Comparison of ENCODE assay signal across 19 cellular contexts in genomic region chr4:151266542-151266941, GRCh38. TPM values are rescaled to one million over a fixed set of nuclear protein-coding genes. Genes with fewer than 3 reads are reported as not detected.
"Had no signal": no experiment of that assay in that cellular context is flagged by ENCODE, and none has a peak within 500 bp of the region (broad histone marks: within the 10 kb centered on the region; RNA-seq: fewer than 3 reads in every experiment).

No MANE protein-coding gene starts in this region.

- H3K27ac Mint-ChIP-seq: activated naive CD8-positive, alpha-beta T cell treated with anti-CD3 and anti-CD28 coated beads, Interleukin-2, amount 10 ng/mL, durations not matched to agents 7 days and 5 days; stimulated activated effector memory CD8-positive, alpha-beta T cell treated with anti-CD3 and anti-CD28 coated beads, Interleukin-12 subunit alpha, Interleukin-12 subunit beta, amount 100 ng/mL, for 72 hours; T-helper 2 cell treated with Interferon-gamma antibody and Interleukin-4, amounts not matched to agents 5 μg/mL and 100 μg/mL, for 36 hours had no signal

- H3K9me3 ChIP-seq: esophagus muscularis mucosa, left lung, transverse colon had no signal

- H2AFZ ChIP-seq: parathyroid adenoma had no signal

- H3K27me3 ChIP-seq: esophagus muscularis mucosa, heart left ventricle, left lung, transverse colon had no signal

- H3K4me1 Mint-ChIP-seq: activated naive CD8-positive, alpha-beta T cell treated with anti-CD3 and anti-CD28 coated beads, Interleukin-2, amount 10 ng/mL, durations not matched to agents 7 days and 5 days; neural crest cell; stimulated activated effector memory CD8-positive, alpha-beta T cell treated with anti-CD3 and anti-CD28 coated beads, Interleukin-12 subunit alpha, Interleukin-12 subunit beta, amount 100 ng/mL, for 72 hours had no signal

- H3K36me3 Mint-ChIP-seq: activated naive CD8-positive, alpha-beta T cell treated with anti-CD3 and anti-CD28 coated beads, Interleukin-2, amount 10 ng/mL, durations not matched to agents 7 days and 5 days; stimulated activated effector memory CD8-positive, alpha-beta T cell treated with anti-CD3 and anti-CD28 coated beads, Interleukin-12 subunit alpha, Interleukin-12 subunit beta, amount 100 ng/mL, for 72 hours had no signal

- H3K9me3 Mint-ChIP-seq: stimulated activated effector memory CD8-positive, alpha-beta T cell treated with anti-CD3 and anti-CD28 coated beads, Interleukin-12 subunit alpha, Interleukin-12 subunit beta, amount 100 ng/mL, for 72 hours; T-helper 2 cell treated with Interferon-gamma antibody and Interleukin-4, amounts not matched to agents 5 μg/mL and 100 μg/mL, for 36 hours had no signal

- H3K79me2 ChIP-seq: parathyroid adenoma had no signal

- H3K4me3 Mint-ChIP-seq: activated naive CD8-positive, alpha-beta T cell treated with anti-CD3 and anti-CD28 coated beads, Interleukin-2, amount 10 ng/mL, durations not matched to agents 7 days and 5 days; neural crest cell; stimulated activated effector memory CD8-positive, alpha-beta T cell treated with anti-CD3 and anti-CD28 coated beads, Interleukin-12 subunit alpha, Interleukin-12 subunit beta, amount 100 ng/mL, for 72 hours; T-helper 2 cell treated with Interferon-gamma antibody and Interleukin-4, amounts not matched to agents 5 μg/mL and 100 μg/mL, for 36 hours had no signal

- H3K9ac ChIP-seq: parathyroid adenoma had no signal

- H3K27ac ChIP-seq: esophagus muscularis mucosa, heart left ventricle, left lung, parathyroid adenoma, transverse colon had no signal

- H3K4me1 ChIP-seq: left lung, parathyroid adenoma had no signal

- H3K36me3 ChIP-seq: esophagus muscularis mucosa, heart left ventricle, left lung, transverse colon had no signal

- DNase-seq: activated CD4-positive, alpha-beta T cell treated with anti-CD3 and anti-CD28 coated beads, Interleukin-2, amount 50 U/mL, for 1 hour; activated naive CD4-positive, alpha-beta T cell; activated naive CD8-positive, alpha-beta T cell treated with anti-CD3 and anti-CD28 coated beads, Interleukin-2, amount 10 ng/mL, durations not matched to agents 7 days and 5 days; aorta; heart left ventricle; left lung; mammary epithelial cell; SW 1271; transverse colon had no signal

- H3K4me3 ChIP-seq: esophagus muscularis mucosa, heart left ventricle, left lung, transverse colon had no signal

- ATAC-seq: heart left ventricle; left lung; stimulated activated effector memory CD8-positive, alpha-beta T cell treated with anti-CD3 and anti-CD28 coated beads, Interleukin-12 subunit alpha, Interleukin-12 subunit beta, amount 100 ng/mL, for 72 hours had no signal

RNA-seq across cellular contexts. Expression of gene PRSS48, which starts 10.4 kb away (rescaled TPM):
- total RNA-seq: activated CD8-positive, alpha-beta memory T cell treated with anti-CD3 and anti-CD28 coated beads for 36 hours; activated naive CD8-positive, alpha-beta T cell treated with anti-CD3 and anti-CD28 coated beads, Interleukin-2, amount 10 ng/mL, durations not matched to agents 7 days and 5 days; aorta; chondrocyte; esophagus muscularis mucosa; frontal cortex; heart left ventricle; left lung; neural crest cell; renal cortical epithelial cell; transverse colon had no signal
- polyA plus RNA-seq: aorta, heart left ventricle, keratinocyte, mammary epithelial cell had no signal

RNA-seq across cellular contexts. Expression of gene SH3D19, which starts 58.9 kb away (rescaled TPM):
- total RNA-seq: activated CD8-positive, alpha-beta memory T cell treated with anti-CD3 and anti-CD28 coated beads for 36 hours; activated naive CD8-positive, alpha-beta T cell treated with anti-CD3 and anti-CD28 coated beads, Interleukin-2, amount 10 ng/mL, durations not matched to agents 7 days and 5 days had no signal
